1 cellular context compared by ENCODE assay signal in genomic region chr10:69318997-69319727, GRCh38.
A peak's percentile ranks its signal among the peaks of the same experiment; 100 is the strongest.
TF ChIP-seq lines count a peak whose summit lies in the region.

No MANE protein-coding gene starts in this region.

TF ChIP-seq in K562, 482 proteins besides CTCF, POLR2A, EP300 and RAD21 (continued from another document):
- TF ChIP-seq, protein P1, sequence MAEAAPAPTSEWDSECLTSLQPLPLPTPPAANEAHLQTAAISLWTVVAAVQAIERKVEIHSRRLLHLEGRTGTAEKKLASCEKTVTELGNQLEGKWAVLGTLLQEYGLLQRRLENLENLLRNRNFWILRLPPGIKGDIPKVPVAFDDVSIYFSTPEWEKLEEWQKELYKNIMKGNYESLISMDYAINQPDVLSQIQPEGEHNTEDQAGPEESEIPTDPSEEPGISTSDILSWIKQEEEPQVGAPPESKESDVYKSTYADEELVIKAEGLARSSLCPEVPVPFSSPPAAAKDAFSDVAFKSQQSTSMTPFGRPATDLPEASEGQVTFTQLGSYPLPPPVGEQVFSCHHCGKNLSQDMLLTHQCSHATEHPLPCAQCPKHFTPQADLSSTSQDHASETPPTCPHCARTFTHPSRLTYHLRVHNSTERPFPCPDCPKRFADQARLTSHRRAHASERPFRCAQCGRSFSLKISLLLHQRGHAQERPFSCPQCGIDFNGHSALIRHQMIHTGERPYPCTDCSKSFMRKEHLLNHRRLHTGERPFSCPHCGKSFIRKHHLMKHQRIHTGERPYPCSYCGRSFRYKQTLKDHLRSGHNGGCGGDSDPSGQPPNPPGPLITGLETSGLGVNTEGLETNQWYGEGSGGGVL (CRISPR knock-in tag; IDR thresholded peaks at IDR 0.05) = no peak
- TF ChIP-seq CXXC5 (CRISPR knock-in tag; IDR thresholded peaks at IDR 0.05) = no peak; the same call in 1 of the 2 replicates
- TF ChIP-seq PBX2 (CRISPR knock-in tag; IDR thresholded peaks at IDR 0.05; ENCODE audit: low read depth) = no peak
- no peak for TF ChIP-seq PBX2 (tag; conservative IDR thresholded peaks at IDR 0.05; ENCODE audit: low read depth)
- TF ChIP-seq, protein P2, sequence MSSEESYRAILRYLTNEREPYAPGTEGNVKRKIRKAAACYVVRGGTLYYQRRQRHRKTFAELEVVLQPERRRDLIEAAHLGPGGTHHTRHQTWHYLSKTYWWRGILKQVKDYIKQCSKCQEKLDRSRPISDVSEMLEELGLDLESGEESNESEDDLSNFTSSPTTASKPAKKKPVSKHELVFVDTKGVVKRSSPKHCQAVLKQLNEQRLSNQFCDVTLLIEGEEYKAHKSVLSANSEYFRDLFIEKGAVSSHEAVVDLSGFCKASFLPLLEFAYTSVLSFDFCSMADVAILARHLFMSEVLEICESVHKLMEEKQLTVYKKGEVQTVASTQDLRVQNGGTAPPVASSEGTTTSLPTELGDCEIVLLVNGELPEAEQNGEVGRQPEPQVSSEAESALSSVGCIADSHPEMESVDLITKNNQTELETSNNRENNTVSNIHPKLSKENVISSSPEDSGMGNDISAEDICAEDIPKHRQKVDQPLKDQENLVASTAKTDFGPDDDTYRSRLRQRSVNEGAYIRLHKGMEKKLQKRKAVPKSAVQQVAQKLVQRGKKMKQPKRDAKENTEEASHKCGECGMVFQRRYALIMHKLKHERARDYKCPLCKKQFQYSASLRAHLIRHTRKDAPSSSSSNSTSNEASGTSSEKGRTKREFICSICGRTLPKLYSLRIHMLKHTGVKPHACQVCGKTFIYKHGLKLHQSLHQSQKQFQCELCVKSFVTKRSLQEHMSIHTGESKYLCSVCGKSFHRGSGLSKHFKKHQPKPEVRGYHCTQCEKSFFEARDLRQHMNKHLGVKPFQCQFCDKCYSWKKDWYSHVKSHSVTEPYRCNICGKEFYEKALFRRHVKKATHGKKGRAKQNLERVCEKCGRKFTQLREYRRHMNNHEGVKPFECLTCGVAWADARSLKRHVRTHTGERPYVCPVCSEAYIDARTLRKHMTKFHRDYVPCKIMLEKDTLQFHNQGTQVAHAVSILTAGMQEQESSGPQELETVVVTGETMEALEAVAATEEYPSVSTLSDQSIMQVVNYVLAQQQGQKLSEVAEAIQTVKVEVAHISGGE (CRISPR knock-in tag; IDR thresholded peaks at IDR 0.05) = peak in 1 of 3 experiments; percentile 15; a peak in 1 of 6 replicates
- peak in 1 of 2 experiments; percentile 32; a peak in 3 of 4 replicates for TF ChIP-seq NRF1 (conservative IDR thresholded peaks at IDR 0.05 in 1 of 2, IDR thresholded peaks at IDR 0.05 in 1 of 2)
- 0 out of 2 replicates have a peak, but pooled peaks have one; percentile 10 for TF ChIP-seq JUNB (CRISPR knock-in tag; conservative IDR thresholded peaks at IDR 0.05)
- TF ChIP-seq, protein P3, sequence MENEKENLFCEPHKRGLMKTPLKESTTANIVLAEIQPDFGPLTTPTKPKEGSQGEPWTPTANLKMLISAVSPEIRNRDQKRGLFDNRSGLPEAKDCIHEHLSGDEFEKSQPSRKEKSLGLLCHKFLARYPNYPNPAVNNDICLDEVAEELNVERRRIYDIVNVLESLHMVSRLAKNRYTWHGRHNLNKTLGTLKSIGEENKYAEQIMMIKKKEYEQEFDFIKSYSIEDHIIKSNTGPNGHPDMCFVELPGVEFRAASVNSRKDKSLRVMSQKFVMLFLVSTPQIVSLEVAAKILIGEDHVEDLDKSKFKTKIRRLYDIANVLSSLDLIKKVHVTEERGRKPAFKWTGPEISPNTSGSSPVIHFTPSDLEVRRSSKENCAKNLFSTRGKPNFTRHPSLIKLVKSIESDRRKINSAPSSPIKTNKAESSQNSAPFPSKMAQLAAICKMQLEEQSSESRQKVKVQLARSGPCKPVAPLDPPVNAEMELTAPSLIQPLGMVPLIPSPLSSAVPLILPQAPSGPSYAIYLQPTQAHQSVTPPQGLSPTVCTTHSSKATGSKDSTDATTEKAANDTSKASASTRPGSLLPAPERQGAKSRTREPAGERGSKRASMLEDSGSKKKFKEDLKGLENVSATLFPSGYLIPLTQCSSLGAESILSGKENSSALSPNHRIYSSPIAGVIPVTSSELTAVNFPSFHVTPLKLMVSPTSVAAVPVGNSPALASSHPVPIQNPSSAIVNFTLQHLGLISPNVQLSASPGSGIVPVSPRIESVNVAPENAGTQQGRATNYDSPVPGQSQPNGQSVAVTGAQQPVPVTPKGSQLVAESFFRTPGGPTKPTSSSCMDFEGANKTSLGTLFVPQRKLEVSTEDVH (IDR thresholded peaks at IDR 0.05; ENCODE audit: low read depth, partially characterized antibody) = peak; percentile 13
- TF ChIP-seq MBD2 (IDR thresholded peaks at IDR 0.05; ENCODE audit: borderline replicate concordance, low read depth) = no peak
- peak; percentile 3 for TF ChIP-seq U2AF1 (optimal IDR thresholded peaks at IDR 0.05; ENCODE audit: low read depth, low read length)
- 0 out of 2 replicates have a peak, but pooled peaks have one; percentile 57 for TF ChIP-seq ZBTB9 (CRISPR knock-in tag; IDR thresholded peaks at IDR 0.05)
- TF ChIP-seq, protein P4, sequence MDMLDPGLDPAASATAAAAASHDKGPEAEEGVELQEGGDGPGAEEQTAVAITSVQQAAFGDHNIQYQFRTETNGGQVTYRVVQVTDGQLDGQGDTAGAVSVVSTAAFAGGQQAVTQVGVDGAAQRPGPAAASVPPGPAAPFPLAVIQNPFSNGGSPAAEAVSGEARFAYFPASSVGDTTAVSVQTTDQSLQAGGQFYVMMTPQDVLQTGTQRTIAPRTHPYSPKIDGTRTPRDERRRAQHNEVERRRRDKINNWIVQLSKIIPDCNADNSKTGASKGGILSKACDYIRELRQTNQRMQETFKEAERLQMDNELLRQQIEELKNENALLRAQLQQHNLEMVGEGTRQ (CRISPR knock-in tag; IDR thresholded peaks at IDR 0.05) = no peak
- no peak for TF ChIP-seq HDAC1 (IDR thresholded peaks at IDR 0.05)
- peak; percentile 23; the same call in 1 of the 2 replicates for TF ChIP-seq HDAC2 (IDR thresholded peaks at IDR 0.05)
- TF ChIP-seq, protein P5, sequence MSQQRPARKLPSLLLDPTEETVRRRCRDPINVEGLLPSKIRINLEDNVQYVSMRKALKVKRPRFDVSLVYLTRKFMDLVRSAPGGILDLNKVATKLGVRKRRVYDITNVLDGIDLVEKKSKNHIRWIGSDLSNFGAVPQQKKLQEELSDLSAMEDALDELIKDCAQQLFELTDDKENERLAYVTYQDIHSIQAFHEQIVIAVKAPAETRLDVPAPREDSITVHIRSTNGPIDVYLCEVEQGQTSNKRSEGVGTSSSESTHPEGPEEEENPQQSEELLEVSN (IDR thresholded peaks at IDR 0.05; ENCODE audit: borderline replicate concordance in 1 of 2, extremely low read depth in 1 of 2, insufficient read depth in 1 of 2, insufficient read length in 1 of 2, low read depth in 1 of 2, low read length in 1 of 2, poor library complexity in 1 of 2, severe bottlenecking in 1 of 2) = peak in 1 of 2 experiments; percentile 65
- 0 out of 2 replicates have a peak, but pooled peaks have one; percentile 10 for TF ChIP-seq ZBTB17 (CRISPR knock-in tag; IDR thresholded peaks at IDR 0.05)
- TF ChIP-seq L3MBTL2 (IDR thresholded peaks at IDR 0.05) = peak; percentile 60; the same call in 1 of the 2 replicates
- TF ChIP-seq XRCC3 (IDR thresholded peaks at IDR 0.05) = no peak
- no peak for TF ChIP-seq PTRF (tag; IDR thresholded peaks at IDR 0.05)
- peak; percentile 69; the same call in 1 of the 2 replicates for TF ChIP-seq ZNF511 (CRISPR knock-in tag; IDR thresholded peaks at IDR 0.05)
- TF ChIP-seq ZBTB7A (IDR thresholded peaks at IDR 0.05; ENCODE audit: borderline replicate concordance, control insufficient read depth, low read depth, low read length) = peak; percentile 64; the same call in 1 of the 2 replicates
- TF ChIP-seq EP400 (IDR thresholded peaks at IDR 0.05) = no peak
- TF ChIP-seq HMG20A (CRISPR knock-in tag; conservative IDR thresholded peaks at IDR 0.05) = no peak
- no peak for TF ChIP-seq ZNF197 (CRISPR knock-in tag; IDR thresholded peaks at IDR 0.05; ENCODE audit: low read depth)
- 0 out of 2 replicates have a peak, but pooled peaks have one; percentile 16 for TF ChIP-seq LEF1 (IDR thresholded peaks at IDR 0.05)
- peak; percentile 37; the same call in 1 of the 2 replicates for TF ChIP-seq KDM2B (CRISPR knock-in tag; IDR thresholded peaks at IDR 0.05)
- TF ChIP-seq MAFK (IDR thresholded peaks at IDR 0.05; ENCODE audit: low read length) = no peak
- TF ChIP-seq NEUROD1 (IDR thresholded peaks at IDR 0.05; ENCODE audit: borderline replicate concordance, low read depth, low read length, partially characterized antibody) = no peak
